ENCODE assay signal across 18 cellular contexts in the genomic region with DNA sequence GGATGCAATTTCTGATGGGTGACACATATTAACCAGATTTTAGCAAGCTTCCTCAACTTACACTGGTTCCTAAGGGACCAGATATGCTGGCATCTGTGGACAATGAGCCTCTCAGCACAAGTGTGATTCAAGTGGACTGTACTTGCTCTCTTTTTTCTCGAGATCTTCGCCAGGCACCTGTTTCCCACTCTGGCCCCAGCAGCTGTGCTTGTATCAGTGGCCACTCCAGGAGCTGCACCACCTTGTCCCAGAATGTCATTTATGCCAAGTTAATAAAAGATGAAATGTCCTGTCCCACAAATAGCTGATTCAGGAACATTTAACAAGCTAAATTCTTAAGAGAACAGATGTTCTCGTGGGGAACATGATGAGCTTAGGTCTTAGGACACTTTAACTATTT.
"Had no signal": no experiment of that assay in that cellular context is flagged by ENCODE, and none has a peak within 500 bp of the region (broad histone marks: within the 10 kb centered on the region; RNA-seq: fewer than 3 reads in every experiment).

No MANE protein-coding gene starts in this region.

- H3K9me3 Mint-ChIP-seq: activated T-helper 1 cell treated with anti-CD3 and anti-CD28 coated beads, Interleukin-12 subunit alpha, Interleukin-12 subunit beta, Interleukin-2, Interleukin-4 antibody, amounts not matched to agents 30 ng/mL and 10 ng/mL and 1 ng/mL, durations not matched to agents 14 hours and 24 hours and 36 hours; stimulated activated naive CD8-positive, alpha-beta T cell treated with anti-CD3 and anti-CD28 coated beads, Interleukin-15, amount 100 ng/mL, for 72 hours; T-helper 2 cell treated with Interferon-gamma antibody and Interleukin-4, amounts not matched to agents 5 μg/mL and 100 μg/mL, for 36 hours had no signal

- H3K27ac ChIP-seq: colonic mucosa, left lung, pancreas, right lobe of liver, testis, uterus had no signal

- H3K27ac Mint-ChIP-seq: activated CD4-positive, alpha-beta memory T cell treated with anti-CD3 and anti-CD28 coated beads for 36 hours; activated naive CD8-positive, alpha-beta T cell; activated T-helper 1 cell treated with anti-CD3 and anti-CD28 coated beads, Interleukin-12 subunit alpha, Interleukin-12 subunit beta, Interleukin-2, Interleukin-4 antibody, amounts not matched to agents 30 ng/mL and 10 ng/mL and 1 ng/mL, durations not matched to agents 14 hours and 24 hours and 36 hours; naive thymus-derived CD4-positive, alpha-beta T cell; stimulated activated naive CD8-positive, alpha-beta T cell treated with anti-CD3 and anti-CD28 coated beads, Interleukin-15, amount 100 ng/mL, for 72 hours; T-helper 2 cell treated with Interferon-gamma antibody and Interleukin-4, amounts not matched to agents 5 μg/mL and 100 μg/mL, for 36 hours; WTC11 had no signal

- H3K4me1 ChIP-seq: colonic mucosa had no signal

- ATAC-seq: heart right ventricle; left lung; naive thymus-derived CD4-positive, alpha-beta T cell; pancreas; right lobe of liver; stimulated activated naive CD8-positive, alpha-beta T cell treated with anti-CD3 and anti-CD28 coated beads, Interleukin-15, amount 100 ng/mL, for 72 hours; WTC11 had no signal

- H3K36me3 ChIP-seq: colonic mucosa, uterus had no signal

- H3K4me3 ChIP-seq: colonic mucosa, heart right ventricle, left lung, pancreas, right lobe of liver, smooth muscle cell, testis, uterus had no signal

- H3K9me3 ChIP-seq: colonic mucosa, pancreas, right lobe of liver, testis, uterus had no signal

- H3K4me1 Mint-ChIP-seq: stimulated activated naive CD8-positive, alpha-beta T cell treated with anti-CD3 and anti-CD28 coated beads, Interleukin-15, amount 100 ng/mL, for 72 hours had no signal

- DNase-seq: activated CD4-positive, alpha-beta memory T cell treated with anti-CD3 and anti-CD28 coated beads for 36 hours; activated CD4-positive, alpha-beta T cell treated with anti-CD3 and anti-CD28 coated beads for 4 hours; activated T-cell treated with anti-CD3 and anti-CD28 coated beads for 4 hours; colonic mucosa; heart right ventricle; left lung; naive thymus-derived CD4-positive, alpha-beta T cell; pancreas; right lobe of liver; stimulated activated CD4-positive, alpha-beta T cell treated with anti-CD3 and anti-CD28 coated beads, Interleukin-4, amount 100 ng/mL, for 1 hour; stimulated activated naive CD8-positive, alpha-beta T cell treated with anti-CD3 and anti-CD28 coated beads, Interleukin-15, amount 100 ng/mL, for 72 hours; testis; uterus had no signal

- H3K4me3 Mint-ChIP-seq: activated CD4-positive, alpha-beta memory T cell treated with anti-CD3 and anti-CD28 coated beads for 36 hours; activated naive CD8-positive, alpha-beta T cell; activated T-helper 1 cell treated with anti-CD3 and anti-CD28 coated beads, Interleukin-12 subunit alpha, Interleukin-12 subunit beta, Interleukin-2, Interleukin-4 antibody, amounts not matched to agents 30 ng/mL and 10 ng/mL and 1 ng/mL, durations not matched to agents 14 hours and 24 hours and 36 hours; naive thymus-derived CD4-positive, alpha-beta T cell; stimulated activated naive CD8-positive, alpha-beta T cell treated with anti-CD3 and anti-CD28 coated beads, Interleukin-15, amount 100 ng/mL, for 72 hours; T-helper 2 cell treated with Interferon-gamma antibody and Interleukin-4, amounts not matched to agents 5 μg/mL and 100 μg/mL, for 36 hours; WTC11 had no signal

- H3K27me3 ChIP-seq: colonic mucosa, heart right ventricle, left lung, pancreas, right lobe of liver, testis, uterus had no signal

- H3K27me3 Mint-ChIP-seq: activated CD4-positive, alpha-beta memory T cell treated with anti-CD3 and anti-CD28 coated beads for 36 hours; activated naive CD8-positive, alpha-beta T cell; naive thymus-derived CD4-positive, alpha-beta T cell; stimulated activated naive CD8-positive, alpha-beta T cell treated with anti-CD3 and anti-CD28 coated beads, Interleukin-15, amount 100 ng/mL, for 72 hours had no signal
